8 cellular contexts compared by ENCODE assay signal in the genomic region with DNA sequence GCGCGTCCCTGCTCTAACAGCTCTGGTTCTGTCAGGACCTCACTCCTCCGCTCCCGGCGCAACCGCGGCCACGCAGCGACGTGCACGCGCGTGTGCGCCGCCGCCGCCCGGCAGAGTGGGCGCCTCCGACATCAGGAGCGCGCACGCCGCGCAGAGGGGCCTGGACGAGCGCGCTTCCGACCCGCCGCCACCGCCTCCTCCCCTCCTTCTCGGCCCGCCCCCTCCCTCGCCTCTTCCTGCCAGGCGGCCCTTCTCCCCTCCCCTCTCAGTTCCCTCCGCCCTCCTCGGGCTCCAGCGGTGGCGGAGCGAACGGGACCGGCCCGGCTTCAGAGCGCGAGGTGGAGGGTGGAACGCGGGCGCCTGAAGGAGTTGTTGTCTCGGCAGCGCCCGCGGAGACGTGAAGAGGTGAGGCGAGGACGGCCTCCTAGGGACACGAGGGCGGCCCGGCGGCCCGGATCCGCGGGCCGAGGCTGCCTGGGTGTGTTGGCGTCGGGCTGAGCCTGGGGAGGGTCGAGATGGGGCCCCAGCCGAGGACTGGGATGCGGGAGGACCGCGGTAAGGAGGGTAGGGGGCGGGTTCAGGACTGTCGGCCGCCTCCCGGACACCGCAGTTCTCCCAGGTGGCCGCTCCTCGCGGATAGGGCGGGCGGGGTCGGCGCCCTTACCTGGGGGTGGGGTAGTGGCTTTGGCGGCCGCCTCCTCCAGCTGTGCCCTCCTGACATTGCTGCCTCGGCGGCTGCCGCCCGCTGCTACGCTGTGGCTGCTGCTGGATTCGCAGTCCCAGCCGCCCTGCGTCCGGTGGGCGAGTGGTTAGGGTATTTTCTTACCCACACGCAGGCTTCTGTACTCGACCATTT. TPM values are rescaled to one million over a fixed set of nuclear protein-coding genes. Genes with fewer than 3 reads are reported as not detected.
DNase-seq lines count a peak whose midpoint lies in the region; ATAC-seq, FAIRE-seq and TF ChIP-seq lines count a peak whose summit lies in the region.

A gene (plus strand): TSS at position 268 of the 856 bp plus-strand sequence.

- no peaks in the 10 kb centered on the region for H3K36me3 ChIP-seq in adrenal gland (replicated peaks in 1 of 2)
- no peaks in the 10 kb centered on the region for H3K36me3 ChIP-seq in heart left ventricle
- H3K36me3 ChIP-seq in transverse colon = no peaks in the 10 kb centered on the region

- WGBS in adrenal gland, 4 donors = 0% methylated on average over 12 to 97 of the region's 97 CpGs
- 0 to 1% (median 0%) methylated on average over 47 to 97 of the region's 97 CpGs for WGBS in heart left ventricle, 4 donors
- WGBS in transverse colon (ENCODE audit: low coverage in 1 of 2), 2 donors = 0% methylated on average over 35 of the region's 97 CpGs; no CpG with 5 or more reads in 1 of the 2 donors

- no peaks in the 10 kb centered on the region for H3K9me3 ChIP-seq in adrenal gland (replicated peaks in 1 of 3)
- no peaks in the 10 kb centered on the region for H3K9me3 ChIP-seq in heart left ventricle
- no peaks in the 10 kb centered on the region for H3K9me3 ChIP-seq in transverse colon

- H3K4me1 ChIP-seq in adrenal gland (replicated peaks in 1 of 2) (peaks cover 0 to 8% of the 10 kb centered on the region in 2 donors), heart left ventricle (peaks cover 0 to 29% (median 16%) of the 10 kb centered on the region in 12 donors), transverse colon (peaks cover 8 to 19% (median 11%) of the 10 kb centered on the region in 4 donors)

- FAIRE-seq in GM12892 (lab: Jason Lieb, UNC) = peak; percentile 99

- intact Hi-C loops in adrenal gland (cut with DNase I) (no loop called here), heart left ventricle (cut with DNase I) (loop anchor here in 6 of 10 donors (5.0 to 10.0 kb wide), 11 partner anchors 38 to 685 kb away; a partner anchor contains a TSS), transverse colon (cut with DNase I; ENCODE audit: low total_unique reads) (no loop called here)

- TF ChIP-seq EP300 in transverse colon (IDR thresholded peaks at IDR 0.05; ENCODE audit: low read depth) = no peak

- H3K27ac ChIP-seq in adrenal gland = peak within 1 kb of the TSS in 4 of 5 donors; percentile 74 to 90 (median 84)
- H3K27ac ChIP-seq in heart left ventricle = peak within 1 kb of the TSS; percentile 81 to 97 (median 93)
- H3K27ac ChIP-seq in transverse colon = peak within 1 kb of the TSS; percentile 91 to 96 (median 93)

- H3K27me3 ChIP-seq in adrenal gland (no peaks in the 10 kb centered on the region), heart left ventricle (no peaks in the 10 kb centered on the region), transverse colon (no peaks in the 10 kb centered on the region)

- in situ Hi-C loops in transverse colon (cut with MboI; ENCODE audit: low pct_ligation_motif_present in 1 of 4, low pct_unique_long_range_greater_than_20kb in 1 of 4, low sequenced_read_pairs in 3 of 4) = no loop called here

- peak; percentile 91 for TF ChIP-seq POLR2A in GM12892 (IDR thresholded peaks at IDR 0.05; ENCODE audit: low read depth, low read length)
- TF ChIP-seq POLR2A in adrenal gland (IDR thresholded peaks at IDR 0.05) = peak; percentile 80 to 82
- TF ChIP-seq POLR2A in heart left ventricle (IDR thresholded peaks at IDR 0.05) = peak; percentile 36 to 94
- TF ChIP-seq POLR2A in transverse colon (IDR thresholded peaks at IDR 0.05) = peak; percentile 95

- TF ChIP-seq CTCF in adrenal gland (IDR thresholded peaks at IDR 0.05) (no peak), heart left ventricle (IDR thresholded peaks at IDR 0.05) (peak in 1 of 12 donors; percentile 25), transverse colon (IDR thresholded peaks at IDR 0.05) (peak in 1 of 5 experiments; percentile 6)

- DNase-seq in GM12892 (ENCODE audit: insufficient read length) = peak; percentile 71
- DNase-seq in NCI-H146 (lab: John Stamatoyannopoulos, UW) = peak; percentile 95
- peak; percentile 88 to 96 (median 92) for DNase-seq in T-helper 1 cell
- peak; percentile 92 to 96 (median 93) for DNase-seq in adrenal gland
- DNase-seq in heart left ventricle = peak; percentile 96 to 97 (median 96)
- DNase-seq in pons (ENCODE audit: low spot score) = peak; percentile 95
- peak; percentile 96 for DNase-seq in transverse colon

- peak within 1 kb of the TSS; percentile 74 to 98 (median 76) for H3K4me3 ChIP-seq in adrenal gland
- H3K4me3 ChIP-seq in heart left ventricle = peak within 1 kb of the TSS; percentile 78 to 99 (median 92)
- H3K4me3 ChIP-seq in transverse colon = peak within 1 kb of the TSS; percentile 76 to 86 (median 79)

- ATAC-seq in HG02852 (IDR thresholded peaks at IDR 0.05; ENCODE audit: unreplicated experiment) (peak; percentile 61), heart left ventricle (peak; percentile 94 to 99 (median 98))

RNA-seq across cellular contexts. Expression of the gene that starts here (rescaled TPM):
- 134 TPM for polyA plus RNA-seq in GM12892 (2012; ENCODE audit: missing spikeins)
- 10 to 100 TPM; 13.5 to 29.0 (median 19.7) TPM for total RNA-seq in adrenal gland
- polyA plus RNA-seq in adrenal gland = 10 to 100 TPM; 10.4 to 22.0 (median 14.8) TPM
- total RNA-seq in heart left ventricle = 100 to 1,000 TPM in 4 of 9 donors, 10 to 100 TPM in 5; 66.8 to 195 (median 98.4) TPM
- 100 to 1,000 TPM in 1 of 2 donors, 10 to 100 TPM in 1; 18.6 to 129 TPM for polyA plus RNA-seq in heart left ventricle
- total RNA-seq in transverse colon = 100 to 1,000 TPM in 2 of 4 donors, 10 to 100 TPM in 2; 68.9 to 127 (median 99.9) TPM

Comparison
In these comparisons a context has a peak if more than half of its experiments do, and no peak if none do; other contexts are left out.
1. Peak in every context shown above with its lines: DNase-seq, ATAC-seq, H3K4me3 ChIP-seq and H3K27ac ChIP-seq.
2. intact Hi-C loops: an anchor here in heart left ventricle (5.0 to 10.0 kb wide); none called in adrenal gland and transverse colon.